Comparison of ENCODE assay signal across 8 cellular contexts in the genomic region with DNA sequence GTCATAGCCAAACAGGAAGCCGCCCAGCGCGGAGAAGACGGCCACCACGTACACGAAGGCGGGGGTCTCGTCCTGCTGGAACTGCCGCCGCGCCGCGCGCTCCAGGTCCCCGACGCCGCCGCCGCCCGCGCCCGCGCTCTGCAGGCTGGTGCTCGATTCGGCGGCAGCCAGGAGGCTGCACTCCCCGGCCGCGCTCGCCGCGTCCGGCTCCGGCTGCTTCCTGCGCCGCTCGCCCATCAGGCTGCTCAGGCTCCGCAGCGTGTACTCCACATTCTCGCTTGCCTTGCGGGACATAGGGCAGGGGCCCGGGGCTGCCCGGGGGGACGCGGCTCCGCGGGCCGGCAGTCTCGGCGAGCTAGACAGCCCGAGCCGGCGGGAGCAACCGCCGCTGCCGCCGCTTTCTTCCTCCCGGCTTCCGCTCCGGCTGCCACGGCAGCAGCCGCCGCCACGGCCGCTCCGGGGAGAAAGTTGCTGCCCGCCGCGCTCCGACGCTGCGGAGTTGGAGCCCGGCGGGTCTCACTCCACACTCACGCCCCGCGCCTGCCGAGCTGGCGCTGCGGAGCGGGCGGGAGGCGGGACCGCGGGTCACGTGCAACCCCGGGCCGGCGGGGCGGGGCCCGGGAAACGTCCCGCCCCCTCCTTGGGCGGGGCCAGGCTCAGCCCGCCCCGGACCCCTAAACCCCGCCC. TPM values are rescaled to one million over a fixed set of nuclear protein-coding genes. Genes with fewer than 3 reads are reported as not detected.
DNase-seq lines count a peak whose midpoint lies in the region; ATAC-seq and TF ChIP-seq lines count a peak whose summit lies in the region.

Gene SLC2A13, minus strand, starts transcription at position 567 of the 687 bp plus-strand sequence. Its CDS starts 273 bp downstream, at position 294.

- H3K36me3 Mint-ChIP-seq in activated naive CD4-positive, alpha-beta T cell treated with anti-CD3 and anti-CD28 coated beads, Interleukin-2, amount 10 ng/mL, durations not matched to agents 7 days and 5 days = no peaks in the 10 kb centered on the region
- no peaks in the 10 kb centered on the region for H3K36me3 Mint-ChIP-seq in glutamatergic neuron (ENCODE audit: unreplicated experiment)
- H3K36me3 Mint-ChIP-seq in osteocyte (ENCODE audit: unreplicated experiment) = no peaks in the 10 kb centered on the region

- no peak within 1 kb of the TSS for H2BK120ac ChIP-seq in IMR-90 (ENCODE audit: low read depth, low read length)

- H3K4me1 Mint-ChIP-seq in activated naive CD4-positive, alpha-beta T cell treated with anti-CD3 and anti-CD28 coated beads, Interleukin-2, amount 10 ng/mL, durations not matched to agents 7 days and 5 days = peaks cover 31% of the 10 kb centered on the region
- H3K4me1 Mint-ChIP-seq in glutamatergic neuron (ENCODE audit: low read depth, unreplicated experiment) (peaks cover 6% of the 10 kb centered on the region), osteocyte (ENCODE audit: unreplicated experiment) (peaks cover 24% of the 10 kb centered on the region)

- in situ Hi-C loops in IMR-90 (cut with MboI; ENCODE audit: low sequenced_read_pairs) = loop anchor here (5.0 to 25.0 kb wide), 3 partner anchors 93 to 793 kb away; no protein-coding TSS in a partner anchor

- no peaks in the 10 kb centered on the region for H4K20me1 ChIP-seq in IMR-90 (ENCODE audit: insufficient read depth, low read length)

- H3K36me3 ChIP-seq in IMR-90 (ENCODE audit: control insufficient read depth, insufficient read depth, low read length) (no peaks in the 10 kb centered on the region), SJSA1 (no peaks in the 10 kb centered on the region), thoracic aorta (no peaks in the 10 kb centered on the region)

- H3K9me3 ChIP-seq in IMR-90 (ENCODE audit: control insufficient read depth, insufficient read depth, low read length) = no peaks in the 10 kb centered on the region
- no peaks in the 10 kb centered on the region for H3K9me3 ChIP-seq in SJSA1 (replicated peaks)
- no peaks in the 10 kb centered on the region for H3K9me3 ChIP-seq in thoracic aorta

- peak; percentile 70 for DNase-seq in ELR (ENCODE audit: low read depth)
- DNase-seq in IMR-90 = peak; percentile 59
- peak; percentile 46 to 59 for DNase-seq in SJSA1 (ENCODE audit: low read depth in 1 of 2, low spot score in 2 of 2)
- peak; percentile 73 for DNase-seq in activated naive CD4-positive, alpha-beta T cell treated with anti-CD3 and anti-CD28 coated beads, Interleukin-2, amount 10 ng/mL, durations not matched to agents 7 days and 5 days
- peak; percentile 83 for DNase-seq in glutamatergic neuron
- peak; percentile 88 for DNase-seq in osteocyte (ENCODE audit: extremely low spot score, unreplicated experiment)
- DNase-seq in thoracic aorta (ENCODE audit: low spot score) = no peak

- 0 out of 2 replicates have a peak within 1 kb of the TSS, but pooled peaks have one; percentile 11 for H3K14ac ChIP-seq in IMR-90 (replicated peaks; ENCODE audit: low read depth, low read length)

- no peak within 1 kb of the TSS; the same call in 1 of the 2 replicates for H3K18ac ChIP-seq in IMR-90 (ENCODE audit: low read depth, low read length)

- TF ChIP-seq RAD21 in IMR-90 (IDR thresholded peaks at IDR 0.05; ENCODE audit: low read length) = no peak

- no peak within 1 kb of the TSS for H4K91ac ChIP-seq in IMR-90 (ENCODE audit: insufficient read depth, low read depth, low read length)

- no peak within 1 kb of the TSS for H2AK5ac ChIP-seq in IMR-90 (ENCODE audit: low read depth, low read length)

- peak within 1 kb of the TSS; percentile 77 for H3K4me3 Mint-ChIP-seq in activated naive CD4-positive, alpha-beta T cell treated with anti-CD3 and anti-CD28 coated beads, Interleukin-2, amount 10 ng/mL, durations not matched to agents 7 days and 5 days
- H3K4me3 Mint-ChIP-seq in glutamatergic neuron (ENCODE audit: unreplicated experiment) (peak within 1 kb of the TSS; percentile 85), osteocyte (ENCODE audit: unreplicated experiment) (peak within 1 kb of the TSS; percentile 72)

- H3K23ac ChIP-seq in IMR-90 (ENCODE audit: low read depth, low read length) = no peak within 1 kb of the TSS

- peak within 1 kb of the TSS; percentile 21; the same call in 1 of the 2 replicates for H3K27ac ChIP-seq in IMR-90 (ENCODE audit: insufficient read depth, low read length)
- no peak within 1 kb of the TSS for H3K27ac ChIP-seq in SJSA1
- peak within 1 kb of the TSS; percentile 81 to 85 for H3K27ac ChIP-seq in thoracic aorta

- dilution Hi-C loops in IMR-90 (cut with HindIII; ENCODE audit: low sequenced_read_pairs, unreplicated experiment) = no loop called here

- no peak within 1 kb of the TSS for H4K8ac ChIP-seq in IMR-90 (ENCODE audit: low read depth in 2 of 2, low read length in 2 of 2)

- H3K56ac ChIP-seq in IMR-90 (ENCODE audit: extremely low read depth, insufficient read depth, low read length) = no peak within 1 kb of the TSS

- intact Hi-C loops in IMR-90 (cut with micrococcal nuclease) = no loop called here

- H2BK5ac ChIP-seq in IMR-90 (ENCODE audit: low read depth, low read length, poor library complexity, severe bottlenecking) = no peak within 1 kb of the TSS

- H3K27me3 ChIP-seq in IMR-90 (ENCODE audit: control insufficient read depth, insufficient read depth, low read length) (0 out of 2 replicates have a peak, but pooled peaks cover 2% of the 10 kb centered on the region), SJSA1 (replicated peaks) (no peaks in the 10 kb centered on the region), thoracic aorta (replicated peaks; ENCODE audit: insufficient read depth) (no peaks in the 10 kb centered on the region)

- peaks cover 3% of the 10 kb centered on the region; the same call in 1 of the 2 replicates for H3K4me1 ChIP-seq in IMR-90 (ENCODE audit: control insufficient read depth, insufficient read depth, low read length)
- peaks cover 10% of the 10 kb centered on the region for H3K4me1 ChIP-seq in SJSA1 (replicated peaks)
- H3K4me1 ChIP-seq in thoracic aorta (ENCODE audit: control insufficient read depth in 1 of 2, low read depth in 2 of 2) = peaks cover 7 to 26% of the 10 kb centered on the region in 2 donors

- no peak within 1 kb of the TSS for H2BK20ac ChIP-seq in IMR-90 (ENCODE audit: low read depth, low read length)

- POLR2A ChIA-PET in IMR-90 (lab: Charles Lee; ENCODE audit: unreplicated experiment) = no interaction called here

- TF ChIP-seq CTCF in IMR-90 (conservative IDR thresholded peaks at IDR 0.05; ENCODE audit: low read depth, low read length) (no peak), glutamatergic neuron (IDR thresholded peaks at IDR 0.05; ENCODE audit: partially characterized antibody, unreplicated experiment) (no peak), osteocyte (IDR thresholded peaks at IDR 0.05) (no peak), thoracic aorta (IDR thresholded peaks at IDR 0.05) (no peak)

- peaks cover 7 to 11% of the 10 kb centered on the region in 2 experiments; a peak in 3 of 4 replicates for H3K79me1 ChIP-seq in IMR-90 (ENCODE audit: low read depth in 1 of 2, low read length in 2 of 2)

- peak within 1 kb of the TSS; percentile 56 for H2AK9ac ChIP-seq in IMR-90 (replicated peaks; ENCODE audit: low read depth, low read length, poor library complexity)

- no peak within 1 kb of the TSS for H3K4ac ChIP-seq in IMR-90 (ENCODE audit: low read depth, low read length)

- H2BK15ac ChIP-seq in IMR-90 (ENCODE audit: low read depth, low read length) = no peak within 1 kb of the TSS

- H3K4me3 ChIP-seq in IMR-90 (ENCODE audit: insufficient read depth, low read depth, low read length) = peak within 1 kb of the TSS; percentile 95
- peak within 1 kb of the TSS; percentile 72 for H3K4me3 ChIP-seq in SJSA1
- peak within 1 kb of the TSS; percentile 92 for H3K4me3 ChIP-seq in thoracic aorta

- peak within 1 kb of the TSS; percentile 79 for H3K4me2 ChIP-seq in IMR-90 (ENCODE audit: low read depth, low read length)

- CTCF ChIA-PET in IMR-90 (lab: Yijun Ruan, JAX) = interaction anchor here (1.0 to 2.2 kb wide), 3 partner anchors 93 to 341 kb away, joined by 3 to 5 read pairs (median 4); no protein-coding TSS in a partner anchor
- CTCF ChIA-PET in activated naive CD4-positive, alpha-beta T cell treated with anti-CD3 and anti-CD28 coated beads, Interleukin-2, amount 10 ng/mL, durations not matched to agents 7 days and 5 days (lab: Charles Lee) = interaction anchor here (0.6 to 6.1 kb wide), 5 partner anchors 12 to 436 kb away, joined by 3 to 86 read pairs (median 3); no protein-coding TSS in a partner anchor

- no peak within 1 kb of the TSS for H4K5ac ChIP-seq in IMR-90 (ENCODE audit: low read depth, low read length)

- WGBS in IMR-90 (ENCODE audit: extremely low coverage in 2 of 2, insufficient read length in 1 of 2), 2 experiments = 0% methylated on average over 36 of the region's 97 CpGs; no CpG with 5 or more reads in 1 of the 2 experiments

- no peaks in the 10 kb centered on the region for H3K9me3 Mint-ChIP-seq in activated naive CD4-positive, alpha-beta T cell treated with anti-CD3 and anti-CD28 coated beads, Interleukin-2, amount 10 ng/mL, durations not matched to agents 7 days and 5 days
- H3K9me3 Mint-ChIP-seq in glutamatergic neuron (ENCODE audit: unreplicated experiment) (peaks cover 11% of the 10 kb centered on the region), osteocyte (ENCODE audit: unreplicated experiment) (no peaks in the 10 kb centered on the region)

- no TSS peak for BruUV-seq in IMR-90 (replicated peaks; lab: Mats Ljungman, UMichigan)

- H3K27ac Mint-ChIP-seq in activated naive CD4-positive, alpha-beta T cell treated with anti-CD3 and anti-CD28 coated beads, Interleukin-2, amount 10 ng/mL, durations not matched to agents 7 days and 5 days = peak within 1 kb of the TSS; percentile 39
- H3K27ac Mint-ChIP-seq in glutamatergic neuron (ENCODE audit: unreplicated experiment) = peak within 1 kb of the TSS; percentile 64
- peak within 1 kb of the TSS; percentile 38 for H3K27ac Mint-ChIP-seq in osteocyte (ENCODE audit: unreplicated experiment)

- peak within 1 kb of the TSS; percentile 95 for H2AFZ ChIP-seq in IMR-90 (replicated peaks; ENCODE audit: low read length, poor library complexity)

- H3K27me3 Mint-ChIP-seq in activated naive CD4-positive, alpha-beta T cell treated with anti-CD3 and anti-CD28 coated beads, Interleukin-2, amount 10 ng/mL, durations not matched to agents 7 days and 5 days = peaks cover 19% of the 10 kb centered on the region
- H3K27me3 Mint-ChIP-seq in glutamatergic neuron (ENCODE audit: unreplicated experiment) = peaks cover 4% of the 10 kb centered on the region
- H3K27me3 Mint-ChIP-seq in osteocyte (ENCODE audit: unreplicated experiment) = peaks cover 17% of the 10 kb centered on the region

- H3K9ac ChIP-seq in IMR-90 (ENCODE audit: low read depth, low read length) = peak within 1 kb of the TSS; percentile 74

- H3K9me1 ChIP-seq in IMR-90 (ENCODE audit: insufficient read depth, low read length) = no peaks in the 10 kb centered on the region

- ATAC-seq in GM21619 (IDR thresholded peaks at IDR 0.05; ENCODE audit: unreplicated experiment) (peak; percentile 69), IMR-90 (ENCODE audit: low read depth) (peak; percentile 93), thoracic aorta (ENCODE audit: insufficient number of reproducible peaks, low FRiP score, low read depth) (peak; percentile 86)

- peak; percentile 55; the same call in 1 of the 2 replicates for TF ChIP-seq POLR2A in IMR-90 (IDR thresholded peaks at IDR 0.05; ENCODE audit: low read depth, low read length)

RNA-seq across cellular contexts. Expression of gene SLC2A13, which starts in this region (rescaled TPM):
- 3.9 and 5.8 TPM in 2 replicates for total RNA-seq in IMR-90 (2012; rRNA removed)
- 0.95 and 1.5 TPM in 2 replicates for polyA plus RNA-seq in IMR-90 (2012; rRNA removed)
- polyA plus RNA-seq in IMR-90 (2012; cell fraction: cytosol; rRNA removed) = 0.64 and 1.0 TPM in 2 replicates
- 3.0 and 3.3 TPM in 2 replicates for polyA plus RNA-seq in IMR-90 (2012; cell fraction: nucleus; rRNA removed; ENCODE audit: low replicate concordance)
- total RNA-seq in SJSA1 (2014; rRNA removed; shearing (Covaris generic)) = 1.6 and 2.9 TPM in 2 replicates
- 5.2 TPM for total RNA-seq in glutamatergic neuron (ENCODE audit: unreplicated experiment)
- 6.9 and 7.1 TPM in 2 replicates for total RNA-seq in osteocyte
- 10 to 100 TPM; 14.5 to 20.0 TPM for total RNA-seq in thoracic aorta
